8 cellular contexts compared by ENCODE assay signal in genomic region chr4:97720869-97721432, GRCh38.
A peak's percentile ranks its signal among the peaks of the same experiment; 100 is the strongest.
DNase-seq lines count a peak whose midpoint lies in the region; ATAC-seq and TF ChIP-seq lines count a peak whose summit lies in the region.

No MANE protein-coding gene starts in this region.

- no peak overlapping the region for H3K27ac ChIP-seq in PC-9
- no peak overlapping the region for H3K27ac ChIP-seq in testis
- H3K27ac ChIP-seq in lower lobe of right lung = no peak overlapping the region

- H3K9me3 ChIP-seq in PC-9 (ENCODE audit: insufficient read depth, low read depth) = no peaks in the 10 kb centered on the region
- no peaks in the 10 kb centered on the region for H3K9me3 ChIP-seq in testis
- H3K9me3 ChIP-seq in lower lobe of right lung = no peaks in the 10 kb centered on the region

- H3F3A ChIP-seq in PC-9 (ENCODE audit: insufficient read depth, low read depth) = no peaks in the 10 kb centered on the region

- H3K4me3 ChIP-seq in PC-9 (no peak overlapping the region), fibroblast of villous mesenchyme (ENCODE audit: low read depth, low read length) (no peak overlapping the region), testis (no peak overlapping the region), lower lobe of right lung (no peak overlapping the region)

- intact Hi-C loops in PC-9 (cut with micrococcal nuclease; ENCODE audit: unreplicated experiment) = no loop called here
- intact Hi-C loops in testis (cut with DNase I; ENCODE audit: low total_unique reads) = no loop called here
- intact Hi-C loops in lower lobe of right lung (cut with DNase I) = no loop called here

- TF ChIP-seq CTCF in PC-9 (conservative IDR thresholded peaks at IDR 0.05) (peak; percentile 46; the same call in 1 of the 2 replicates), fibroblast of villous mesenchyme (IDR thresholded peaks at IDR 0.05; ENCODE audit: insufficient read depth, low read depth, low read length) (peak; percentile 17), testis (IDR thresholded peaks at IDR 0.05) (peak in 1 of 3 experiments; percentile 17), lower lobe of right lung (IDR thresholded peaks at IDR 0.05) (no peak)

- no peaks in the 10 kb centered on the region for H3K36me3 ChIP-seq in PC-9 (ENCODE audit: low read depth)
- no peaks in the 10 kb centered on the region for H3K36me3 ChIP-seq in testis (ENCODE audit: low read depth, missing control alignments)
- no peaks in the 10 kb centered on the region for H3K36me3 ChIP-seq in lower lobe of right lung

- 16 to 27% methylated on average over 4 of the region's 4 CpGs for WGBS in testis, 2 donors

- no peaks in the 10 kb centered on the region for H3K9me2 ChIP-seq in PC-9 (ENCODE audit: insufficient read depth)

- H3K4me2 ChIP-seq in PC-9 = no peak overlapping the region

- no peak for TF ChIP-seq POLR2A in testis (IDR thresholded peaks at IDR 0.05)

- H2AFZ ChIP-seq in PC-9 = no peak overlapping the region

- BruUV-seq in PC-9 (replicated peaks; lab: Mats Ljungman, UMichigan) = no TSS peak

- H4K20me1 ChIP-seq in PC-9 (ENCODE audit: insufficient read depth) = no peaks in the 10 kb centered on the region

- ATAC-seq in lower lobe of right lung = no peak
- no peak for ATAC-seq in HG02678 (IDR thresholded peaks at IDR 0.05; ENCODE audit: unreplicated experiment)

- no peaks in the 10 kb centered on the region for H3K27me3 ChIP-seq in PC-9 (ENCODE audit: insufficient read depth, low read depth)
- H3K27me3 ChIP-seq in testis = no peaks in the 10 kb centered on the region
- no peaks in the 10 kb centered on the region for H3K27me3 ChIP-seq in lower lobe of right lung (ENCODE audit: low read depth)

- DNase-seq in NCI-H82 (lab: John Stamatoyannopoulos, UW) (peak; percentile 25), NCI-H82 treated with DMSO at 0.1 percent for 48 hours (lab: John Stamatoyannopoulos, UW; ENCODE audit: unreplicated experiment) (no peak), PC-9 (peak in 1 of 2 experiments; percentile 35), fibroblast of villous mesenchyme (ENCODE audit: low read depth) (peak; percentile 8), testis (peak; percentile 17), lower lobe of right lung (no peak), NCI-H2196 treated with DMSO at 0.1 percent for 48 hours (lab: John Stamatoyannopoulos, UW; ENCODE audit: unreplicated experiment) (no peak)

- no peaks in the 10 kb centered on the region for H3K4me1 ChIP-seq in PC-9 (replicated peaks; ENCODE audit: insufficient read depth)
- H3K4me1 ChIP-seq in testis = no peaks in the 10 kb centered on the region
- H3K4me1 ChIP-seq in lower lobe of right lung = no peaks in the 10 kb centered on the region

- H3K79me2 ChIP-seq in PC-9 (ENCODE audit: low read depth) = no peaks in the 10 kb centered on the region

- CTCF ChIA-PET in PC-9 (lab: Charles Lee) = no interaction called here

- POLR2A ChIA-PET in PC-9 (lab: Charles Lee; ENCODE audit: unreplicated experiment) = no interaction called here

Comparison
In these comparisons a context has a peak if more than half of its experiments do, and no peak if none do; other contexts are left out.
1. DNase-seq: peak in NCI-H82 (single experiment), fibroblast of villous mesenchyme (single experiment) and testis (single experiment); none in NCI-H82 treated with DMSO at 0.1 percent for 48 hours (single experiment), lower lobe of right lung (single experiment) and NCI-H2196 treated with DMSO at 0.1 percent for 48 hours (single experiment).